ENCODE assay signal across 13 cellular contexts in genomic region chr1:68454534-68454933, GRCh38. TPM values are rescaled to one million over a fixed set of nuclear protein-coding genes. Genes with fewer than 3 reads are reported as not detected.
DNase-seq lines count a peak whose midpoint lies in the region; ATAC-seq and TF ChIP-seq lines count a peak whose summit lies in the region.
"Had no signal": no experiment of that assay in that cellular context is flagged by ENCODE, and none has a peak within 500 bp of the region (broad histone marks: within the 10 kb centered on the region; RNA-seq: fewer than 3 reads in every experiment).

No MANE protein-coding gene starts in this region.

- no peaks in the 10 kb centered on the region for H3K9me3 ChIP-seq in cardiac muscle cell (ENCODE audit: low read depth)
- H3K9me3 ChIP-seq in right atrium auricular region, result no peaks in the 10 kb centered on the region
- no peaks in the 10 kb centered on the region for H3K9me3 ChIP-seq in neural progenitor cell (ENCODE audit: low read depth)

- no peaks in the 10 kb centered on the region for H3K36me3 Mint-ChIP-seq in WTC11
- no peaks in the 10 kb centered on the region for H3K36me3 Mint-ChIP-seq in neural progenitor cell

- H3K4me1 Mint-ChIP-seq in WTC11 (peaks cover 2% of the 10 kb centered on the region; the same call in 1 of the 2 replicates), neural progenitor cell (peaks cover 21% of the 10 kb centered on the region)

- no peaks in the 10 kb centered on the region for H3K27me3 Mint-ChIP-seq in WTC11 (ENCODE audit: low read depth)
- no peaks in the 10 kb centered on the region for H3K27me3 Mint-ChIP-seq in neural progenitor cell (ENCODE audit: insufficient read depth, low read depth)

- no peaks in the 10 kb centered on the region for H3K9me3 Mint-ChIP-seq in WTC11
- H3K9me3 Mint-ChIP-seq in neural progenitor cell, result no peaks in the 10 kb centered on the region

- H3F3A ChIP-seq in neural progenitor cell (ENCODE audit: low read depth), result no peaks in the 10 kb centered on the region

- H2AFZ ChIP-seq in neural progenitor cell (replicated peaks), result no peak overlapping the region

- H3K27ac Mint-ChIP-seq in WTC11, result no peak overlapping the region
- no peak overlapping the region for H3K27ac Mint-ChIP-seq in neural progenitor cell

- no peaks in the 10 kb centered on the region for H3K36me3 ChIP-seq in cardiac muscle cell
- no peaks in the 10 kb centered on the region for H3K36me3 ChIP-seq in right atrium auricular region
- H3K36me3 ChIP-seq in neural progenitor cell, result no peaks in the 10 kb centered on the region

- H3K4me3 Mint-ChIP-seq in WTC11 (no peak overlapping the region), neural progenitor cell (no peak overlapping the region)

- no peaks in the 10 kb centered on the region for H3K79me2 ChIP-seq in neural progenitor cell (ENCODE audit: low read depth)

- TF ChIP-seq CTCF in cardiac muscle cell (IDR thresholded peaks at IDR 0.05; ENCODE audit: low read depth, low read length) (peak; percentile 2), right atrium auricular region (IDR thresholded peaks at IDR 0.05) (no peak), WTC11 (IDR thresholded peaks at IDR 0.05) (no peak), neural progenitor cell (IDR thresholded peaks at IDR 0.05) (peak; percentile 11)

- H3K4me2 ChIP-seq in neural progenitor cell, result no peak overlapping the region

- ATAC-seq in HG02981 (IDR thresholded peaks at IDR 0.05; ENCODE audit: unreplicated experiment), result peak; percentile 68
- peak; percentile 93 for ATAC-seq in WTC11

- H3K4me1 ChIP-seq in cardiac muscle cell (ENCODE audit: low read depth) (peaks cover 4% of the 10 kb centered on the region), right atrium auricular region (no peaks in the 10 kb centered on the region), neural progenitor cell (peaks cover 8% of the 10 kb centered on the region)

- POLR2A ChIA-PET in WTC11 (lab: Charles Lee), result no interaction called here

- H3K4me3 ChIP-seq in cardiac muscle cell (no peak overlapping the region), right atrium auricular region (no peak overlapping the region), neural progenitor cell (no peak overlapping the region)
- H3K4me3 ChIP-seq: SK-N-MC had no signal

- H3K27me3 ChIP-seq in cardiac muscle cell, result no peaks in the 10 kb centered on the region
- no peaks in the 10 kb centered on the region for H3K27me3 ChIP-seq in right atrium auricular region
- no peaks in the 10 kb centered on the region for H3K27me3 ChIP-seq in neural progenitor cell

- H3K9ac ChIP-seq in neural progenitor cell, result no peak overlapping the region

- DNase-seq in cardiac muscle cell (ENCODE audit: low read depth in 1 of 2, low spot score in 1 of 2) (peak in 1 of 2 donors; percentile 20), right atrium auricular region (ENCODE audit: low spot score) (no peak), WTC11 (ENCODE audit: low spot score) (no peak), neural progenitor cell (ENCODE audit: low spot score) (no peak), NCI-H526 (lab: John Stamatoyannopoulos, UW) (no peak), NCI-H748 (lab: John Stamatoyannopoulos, UW; ENCODE audit: unreplicated experiment) (no peak)
- no peak for DNase-seq in stimulated activated CD4-positive, alpha-beta T cell treated with anti-CD3 and anti-CD28 coated beads, Interleukin-1b, Interleukin-23, amount 100 ng/mL, for 48 hours
- DNase-seq: activated naive CD4-positive, alpha-beta T cell treated with anti-CD3 and anti-CD28 coated beads, Interleukin-2, amount 50 U/mL, for 16 hours; central memory CD4-positive, alpha-beta T cell; islet precursor cell; NCI-H2171 treated with DMSO at 0.1 percent for 48 hours had no signal

- no peaks in the 10 kb centered on the region for H4K20me1 ChIP-seq in neural progenitor cell (ENCODE audit: low read depth)

- CTCF ChIA-PET in WTC11 (lab: Charles Lee), result no interaction called here

- H3K27ac ChIP-seq in cardiac muscle cell, result no peak overlapping the region
- no peak overlapping the region for H3K27ac ChIP-seq in right atrium auricular region
- no peak overlapping the region for H3K27ac ChIP-seq in neural progenitor cell
- H3K27ac ChIP-seq: SK-N-MC had no signal

TF ChIP-seq in WTC11, 78 proteins besides CTCF, POLR2A, EP300 and RAD21:
- no peak for TF ChIP-seq PRRX2 (CRISPR knock-in tag; IDR thresholded peaks at IDR 0.05)
- TF ChIP-seq CBFB (CRISPR knock-in tag; IDR thresholded peaks at IDR 0.05; ENCODE audit: low read depth), result no peak
- no peak for TF ChIP-seq JUN (CRISPR knock-in tag; IDR thresholded peaks at IDR 0.05)
- TF ChIP-seq MLX (CRISPR knock-in tag; IDR thresholded peaks at IDR 0.05), result no peak
- no peak for TF ChIP-seq ZNF425 (CRISPR knock-in tag; conservative IDR thresholded peaks at IDR 0.05)
- TF ChIP-seq TP53 (CRISPR knock-in tag; IDR thresholded peaks at IDR 0.05), result no peak
- no peak for TF ChIP-seq E2F5 (CRISPR knock-in tag; IDR thresholded peaks at IDR 0.05)
- no peak for TF ChIP-seq SP1 (CRISPR knock-in tag; conservative IDR thresholded peaks at IDR 0.05)

RNA-seq across cellular contexts. Expression of gene RPE65, which starts 4.8 kb away (rescaled TPM):
- 0.51 and 0.95 TPM in 2 replicates for total RNA-seq in cardiac muscle cell
- polyA plus RNA-seq in cardiac muscle cell, result 0.67 TPM in 1 of 2 replicates, not detected in the other
- total RNA-seq in right atrium auricular region, result under 1 TPM in 1 of 2 donors, not detected in 1; 0.15 TPM
- not detected in 3 replicates for total RNA-seq in WTC11 (2021)
- total RNA-seq in neural progenitor cell (ENCODE audit: low replicate concordance), result not detected in 2 replicates

RNA-seq across cellular contexts. Expression of gene DEPDC1, which starts 42.3 kb away (rescaled TPM):
- total RNA-seq in cardiac muscle cell, result 2.3 and 37.6 TPM in 2 replicates
- polyA plus RNA-seq in cardiac muscle cell, result 4.9 and 29.8 TPM in 2 replicates
- total RNA-seq in right atrium auricular region, result 1 to 10 TPM in 1 of 2 donors, not detected in 1; 1.4 TPM
- total RNA-seq in WTC11 (2021), result 39.8 to 46.0 TPM (median 44.5 TPM) in 3 replicates
- 83.8 and 144 TPM in 2 replicates for total RNA-seq in neural progenitor cell (ENCODE audit: low replicate concordance)

Comparison
In these comparisons a context has a peak if more than half of its experiments do, and no peak if none do; other contexts are left out.
1. CTCF ChIP-seq: peak in cardiac muscle cell (single experiment) and neural progenitor cell (single experiment); none in right atrium auricular region (0 of 2) and WTC11 (single experiment).